22 cellular contexts compared by ENCODE assay signal in the genomic region with DNA sequence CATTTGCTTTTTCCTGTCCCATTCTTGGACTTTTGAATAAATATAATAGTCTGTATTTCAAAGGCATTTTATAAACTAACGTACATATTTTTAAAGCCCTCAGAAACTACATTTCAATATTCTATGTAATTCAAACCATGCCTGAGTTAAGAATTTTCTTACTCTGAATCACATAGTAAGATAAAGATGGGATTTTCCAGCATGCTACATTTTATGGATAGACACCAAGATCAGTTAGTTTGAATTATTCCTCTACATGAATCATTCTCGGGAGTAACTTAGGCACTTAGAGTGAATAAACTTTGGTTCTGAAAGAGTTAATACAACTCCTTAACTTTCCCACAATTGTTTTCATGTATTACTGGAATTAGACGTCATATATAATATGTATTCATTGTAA.
"Had no signal": no experiment of that assay in that cellular context is flagged by ENCODE, and none has a peak within 500 bp of the region (broad histone marks: within the 10 kb centered on the region; RNA-seq: fewer than 3 reads in every experiment).

No MANE protein-coding gene starts in this region.

- H3K27ac Mint-ChIP-seq: memory B cell; natural killer cell; stimulated activated naive CD8-positive, alpha-beta T cell treated with anti-CD3 and anti-CD28 coated beads, Interleukin-15, amount 100 ng/mL, for 72 hours had no signal

- FAIRE-seq: frontal cortex, kidney had no signal

- H2AFZ ChIP-seq: hepatocyte had no signal

- H3K27me3 Mint-ChIP-seq: central memory CD8-positive, alpha-beta T cell; memory B cell; stimulated activated naive CD8-positive, alpha-beta T cell treated with anti-CD3 and anti-CD28 coated beads, Interleukin-15, amount 100 ng/mL, for 72 hours had no signal

- H3K27ac ChIP-seq: colonic mucosa, hepatocyte, ovary, psoas muscle, sigmoid colon, spleen, suprapubic skin had no signal

- H3K9me3 ChIP-seq: colonic mucosa, ovary, psoas muscle, sigmoid colon, spleen, suprapubic skin had no signal

- H3K4me3 Mint-ChIP-seq: central memory CD8-positive, alpha-beta T cell; memory B cell; natural killer cell; stimulated activated naive CD8-positive, alpha-beta T cell treated with anti-CD3 and anti-CD28 coated beads, Interleukin-15, amount 100 ng/mL, for 72 hours had no signal

- H3K9me3 Mint-ChIP-seq: central memory CD8-positive, alpha-beta T cell; memory B cell; natural killer cell had no signal

- H3K79me2 ChIP-seq: hepatocyte had no signal

- H3K4me1 Mint-ChIP-seq: central memory CD8-positive, alpha-beta T cell; memory B cell; natural killer cell; stimulated activated naive CD8-positive, alpha-beta T cell treated with anti-CD3 and anti-CD28 coated beads, Interleukin-15, amount 100 ng/mL, for 72 hours had no signal

- H3K27me3 ChIP-seq: colonic mucosa, hepatocyte, ovary, sigmoid colon, spleen, suprapubic skin had no signal

- DNase-seq: colonic mucosa; kidney; natural killer cell; occipital lobe; ovary; posterior cingulate gyrus; psoas muscle; right cardiac atrium; sigmoid colon; spleen; stimulated activated CD4-positive, alpha-beta T cell treated with anti-CD3 and anti-CD28 coated beads, Interleukin-4, amount 100 ng/mL, for 1 hour; stimulated activated CD8-positive, alpha-beta memory T cell treated with anti-CD3 and anti-CD28 coated beads, Interleukin-4, amount 100 ng/mL, for 48 hours; stimulated activated naive CD4-positive, alpha-beta T cell; stimulated activated naive CD8-positive, alpha-beta T cell treated with anti-CD3 and anti-CD28 coated beads, Interleukin-15, amount 100 ng/mL, for 72 hours; trophoblast cell had no signal

- H3K4me1 ChIP-seq: colonic mucosa, psoas muscle, sigmoid colon, spleen, suprapubic skin had no signal

- H3K36me3 ChIP-seq: colonic mucosa, ovary, sigmoid colon, spleen, suprapubic skin had no signal

- H3K4me3 ChIP-seq: colonic mucosa, hepatocyte, lung, ovary, psoas muscle, sigmoid colon, spleen, suprapubic skin had no signal

- H3K36me3 Mint-ChIP-seq: memory B cell, natural killer cell had no signal

- H3K4me2 ChIP-seq: hepatocyte had no signal

- ATAC-seq: left lobe of liver; natural killer cell; psoas muscle; right cardiac atrium; stimulated activated naive CD8-positive, alpha-beta T cell treated with anti-CD3 and anti-CD28 coated beads, Interleukin-15, amount 100 ng/mL, for 72 hours had no signal
